Comparison of ENCODE assay signal across 8 cellular contexts in the genomic region with DNA sequence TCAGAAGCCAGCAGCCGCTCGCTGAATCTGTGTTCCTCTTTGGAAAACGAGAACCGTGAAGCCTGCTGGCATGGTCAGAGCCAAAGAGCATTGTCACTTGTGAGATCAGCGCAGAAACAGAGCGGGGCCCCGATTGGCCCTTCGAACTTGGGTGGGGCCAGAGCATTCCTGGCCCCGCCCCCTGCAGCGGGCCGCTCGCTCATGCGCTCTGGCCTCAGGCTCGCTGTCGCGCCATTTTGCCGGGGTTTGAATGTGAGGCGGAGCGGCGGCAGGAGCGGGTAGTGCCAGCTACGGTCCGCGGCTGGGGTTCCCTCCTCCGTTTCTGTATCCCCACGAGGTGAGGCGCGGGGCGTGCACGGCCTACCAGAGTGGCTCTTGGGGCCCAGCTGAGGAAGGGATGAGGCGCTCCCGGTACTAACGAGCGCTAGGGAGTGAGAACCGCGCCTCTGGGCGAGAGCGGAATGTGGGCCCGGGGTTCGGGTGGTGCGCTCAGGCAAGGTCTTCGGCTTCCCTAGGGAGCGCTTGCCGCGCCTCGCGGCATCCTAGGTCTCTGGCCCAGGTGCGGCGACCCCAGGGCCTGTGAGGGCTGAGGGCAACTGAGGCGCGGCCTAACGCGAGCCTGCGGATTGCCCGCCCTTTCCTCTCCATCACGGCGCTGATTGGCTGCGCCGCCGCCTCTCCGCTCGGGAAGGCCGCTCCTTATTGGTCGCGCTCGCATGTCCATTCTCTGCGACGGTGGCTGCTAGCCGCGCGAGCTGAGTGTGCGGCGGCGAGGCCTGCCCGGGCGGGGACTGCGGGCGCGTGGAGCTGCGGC. TPM values are rescaled to one million over a fixed set of nuclear protein-coding genes. Genes with fewer than 3 reads are reported as not detected.
A peak's percentile ranks its signal among the peaks of the same experiment; 100 is the strongest.
DNase-seq lines count a peak whose midpoint lies in the region; TF ChIP-seq lines count a peak whose summit lies in the region.

A gene with protein sequence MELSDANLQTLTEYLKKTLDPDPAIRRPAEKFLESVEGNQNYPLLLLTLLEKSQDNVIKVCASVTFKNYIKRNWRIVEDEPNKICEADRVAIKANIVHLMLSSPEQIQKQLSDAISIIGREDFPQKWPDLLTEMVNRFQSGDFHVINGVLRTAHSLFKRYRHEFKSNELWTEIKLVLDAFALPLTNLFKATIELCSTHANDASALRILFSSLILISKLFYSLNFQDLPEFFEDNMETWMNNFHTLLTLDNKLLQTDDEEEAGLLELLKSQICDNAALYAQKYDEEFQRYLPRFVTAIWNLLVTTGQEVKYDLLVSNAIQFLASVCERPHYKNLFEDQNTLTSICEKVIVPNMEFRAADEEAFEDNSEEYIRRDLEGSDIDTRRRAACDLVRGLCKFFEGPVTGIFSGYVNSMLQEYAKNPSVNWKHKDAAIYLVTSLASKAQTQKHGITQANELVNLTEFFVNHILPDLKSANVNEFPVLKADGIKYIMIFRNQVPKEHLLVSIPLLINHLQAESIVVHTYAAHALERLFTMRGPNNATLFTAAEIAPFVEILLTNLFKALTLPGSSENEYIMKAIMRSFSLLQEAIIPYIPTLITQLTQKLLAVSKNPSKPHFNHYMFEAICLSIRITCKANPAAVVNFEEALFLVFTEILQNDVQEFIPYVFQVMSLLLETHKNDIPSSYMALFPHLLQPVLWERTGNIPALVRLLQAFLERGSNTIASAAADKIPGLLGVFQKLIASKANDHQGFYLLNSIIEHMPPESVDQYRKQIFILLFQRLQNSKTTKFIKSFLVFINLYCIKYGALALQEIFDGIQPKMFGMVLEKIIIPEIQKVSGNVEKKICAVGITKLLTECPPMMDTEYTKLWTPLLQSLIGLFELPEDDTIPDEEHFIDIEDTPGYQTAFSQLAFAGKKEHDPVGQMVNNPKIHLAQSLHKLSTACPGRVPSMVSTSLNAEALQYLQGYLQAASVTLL (plus strand): TSS at position 226 of the 814 bp plus-strand sequence. CDS start 12,152 bp downstream, outside the sequence.

- H3K9ac ChIP-seq in subcutaneous abdominal adipose tissue (ENCODE audit: low read length in 5 of 5): peak within 1 kb of the TSS; percentile 75 to 100 (median 95)

- H3K36me3 ChIP-seq in neuron (ENCODE audit: insufficient read depth, low read length) (peaks cover 27% of the 10 kb centered on the region), subcutaneous abdominal adipose tissue (ENCODE audit: control insufficient read depth in 5 of 5, insufficient read depth in 5 of 5, low read length in 5 of 5) (no peaks in the 10 kb centered on the region)

- no peaks in the 10 kb centered on the region for H3K27me3 ChIP-seq in neuron (ENCODE audit: insufficient read depth, low read length)
- no peaks in the 10 kb centered on the region for H3K27me3 ChIP-seq in subcutaneous abdominal adipose tissue (ENCODE audit: control insufficient read depth in 5 of 5, insufficient read depth in 4 of 5, low read length in 5 of 5)

- CTCF ChIA-PET in HEK293T (lab: Yijun Ruan, JAX): no interaction called here

- peak within 1 kb of the TSS; percentile 84 for H3K4me3 ChIP-seq in neuron (ENCODE audit: low read length)
- H3K4me3 ChIP-seq in subcutaneous abdominal adipose tissue (ENCODE audit: low read depth in 1 of 5, low read length in 5 of 5): peak within 1 kb of the TSS; percentile 90 to 100 (median 99)

- H3K9me3 ChIP-seq in neuron (ENCODE audit: low read length) (no peaks in the 10 kb centered on the region), subcutaneous abdominal adipose tissue (ENCODE audit: control insufficient read depth in 5 of 5, low read length in 5 of 5) (no peaks in the 10 kb centered on the region)

- in situ Hi-C loops in SK-MEL-5 (cut with HindIII; ENCODE audit: low pct_unique_long_range_greater_than_20kb, low sequenced_read_pairs): no loop called here

- H3K27ac ChIP-seq in subcutaneous abdominal adipose tissue (ENCODE audit: low read depth, low read length): peak within 1 kb of the TSS; percentile 86

- DNase-seq in GF-D8 (lab: John Stamatoyannopoulos, UW): peak; percentile 83
- DNase-seq in HEK293T (ENCODE audit: extremely low spot score): peak; percentile 97
- peak; percentile 96 for DNase-seq in MV-4-11 (lab: John Stamatoyannopoulos, UW)
- DNase-seq in SK-MEL-5 (ENCODE audit: low read depth, low spot score): peak; percentile 96
- DNase-seq in activated naive CD4-positive, alpha-beta T cell treated with Interleukin-2 at 50 U/mL for 16 hours: peak; percentile 93
- peak; percentile 87 for DNase-seq in foreskin melanocyte

- H2AFZ ChIP-seq in neuron (ENCODE audit: low read depth, low read length): peak within 1 kb of the TSS; percentile 70

- H3K4me1 ChIP-seq in neuron (ENCODE audit: insufficient read depth, low read length): peaks cover 14% of the 10 kb centered on the region
- peaks cover 3 to 22% (median 20%) of the 10 kb centered on the region in 5 donors for H3K4me1 ChIP-seq in subcutaneous abdominal adipose tissue (ENCODE audit: control insufficient read depth in 5 of 5, insufficient read depth in 5 of 5, low read length in 5 of 5)

- POLR2A ChIA-PET in HEK293T (lab: Yijun Ruan, JAX): interaction anchor here (0.7 to 2.5 kb wide), 17 partner anchors 8 to 378 kb away, joined by 3 to 27 read pairs (median 4); no protein-coding TSS in a partner anchor

TF ChIP-seq in HEK293T, 16 proteins besides CTCF, POLR2A, EP300 and RAD21:
- TF ChIP-seq SP1 (IDR thresholded peaks at IDR 0.05): no peak
- peak; percentile 66; the same call in 1 of the 2 replicates for TF ChIP-seq ELF4 (IDR thresholded peaks at IDR 0.05)
- no peak for TF ChIP-seq CTBP1 (IDR thresholded peaks at IDR 0.05; ENCODE audit: borderline replicate concordance)
- TF ChIP-seq LEF1 (IDR thresholded peaks at IDR 0.05; ENCODE audit: borderline replicate concordance): no peak
- TF ChIP-seq, protein P1, sequence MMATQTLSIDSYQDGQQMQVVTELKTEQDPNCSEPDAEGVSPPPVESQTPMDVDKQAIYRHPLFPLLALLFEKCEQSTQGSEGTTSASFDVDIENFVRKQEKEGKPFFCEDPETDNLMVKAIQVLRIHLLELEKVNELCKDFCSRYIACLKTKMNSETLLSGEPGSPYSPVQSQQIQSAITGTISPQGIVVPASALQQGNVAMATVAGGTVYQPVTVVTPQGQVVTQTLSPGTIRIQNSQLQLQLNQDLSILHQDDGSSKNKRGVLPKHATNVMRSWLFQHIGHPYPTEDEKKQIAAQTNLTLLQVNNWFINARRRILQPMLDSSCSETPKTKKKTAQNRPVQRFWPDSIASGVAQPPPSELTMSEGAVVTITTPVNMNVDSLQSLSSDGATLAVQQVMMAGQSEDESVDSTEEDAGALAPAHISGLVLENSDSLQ (IDR thresholded peaks at IDR 0.05): peak; percentile 98
- TF ChIP-seq FOXK2 (IDR thresholded peaks at IDR 0.05): no peak
- no peak for TF ChIP-seq ARNT (IDR thresholded peaks at IDR 0.05)
- TF ChIP-seq SUZ12 (IDR thresholded peaks at IDR 0.05): no peak
- TF ChIP-seq FOXA1 (IDR thresholded peaks at IDR 0.05): no peak
- no peak for TF ChIP-seq TARDBP (IDR thresholded peaks at IDR 0.05)
- no peak for TF ChIP-seq FOXM1 (IDR thresholded peaks at IDR 0.05; ENCODE audit: borderline replicate concordance)
- no peak; the same call in 1 of the 2 replicates for TF ChIP-seq L3MBTL2 (conservative IDR thresholded peaks at IDR 0.05)
- TF ChIP-seq NFRKB (IDR thresholded peaks at IDR 0.05): peak; percentile 56; the same call in 1 of the 2 replicates
- no peak for TF ChIP-seq HDGF (IDR thresholded peaks at IDR 0.05; ENCODE audit: borderline replicate concordance)
TF ChIP-seq in HEK293T: peak in this region for 3.

RNA-seq across cellular contexts. Expression of the gene that starts here (rescaled TPM):
- total RNA-seq in SK-MEL-5 (2014; rRNA removed; shearing (Covaris generic)): 180 and 193 TPM in 2 replicates
- 86.6 and 112 TPM in 2 replicates for polyA plus RNA-seq in SK-MEL-5 (2015; cell fraction: cytosol; rRNA removed)
- polyA plus RNA-seq in SK-MEL-5 (2015; cell fraction: nucleus; rRNA removed): 70.7 and 85.9 TPM in 2 replicates

Comparison
In these comparisons a context has a peak if more than half of its experiments do, and no peak if none do; other contexts are left out.
1. Peak in every context shown above with its lines: DNase-seq, H3K4me3 ChIP-seq and H3K27ac ChIP-seq.